23 cellular contexts compared by ENCODE assay signal in the genomic region with DNA sequence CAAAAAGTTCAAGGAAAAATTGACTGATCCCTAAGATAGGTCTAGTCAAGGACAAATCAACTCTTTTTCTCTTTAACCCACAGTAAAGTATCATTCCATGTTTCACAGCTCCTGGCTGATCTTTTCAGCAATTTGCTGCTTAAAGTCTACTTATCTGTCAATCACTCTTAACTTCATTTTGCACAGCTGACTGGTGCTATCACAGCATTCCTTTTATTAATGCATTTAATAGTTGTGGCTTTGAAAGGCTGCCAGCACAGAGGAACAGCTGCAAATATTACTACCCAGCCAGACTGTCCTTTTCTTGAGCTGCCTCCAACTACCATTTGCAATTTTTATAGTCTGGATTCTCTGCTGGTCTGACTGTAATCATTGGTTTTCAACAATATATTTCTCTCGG.
DNase-seq lines count a peak whose midpoint lies in the region; ATAC-seq and TF ChIP-seq lines count a peak whose summit lies in the region.
"Had no signal": no experiment of that assay in that cellular context is flagged by ENCODE, and none has a peak within 500 bp of the region (broad histone marks: within the 10 kb centered on the region; RNA-seq: fewer than 3 reads in every experiment).

No MANE protein-coding gene starts in this region.

- no peaks in the 10 kb centered on the region for H3K4me1 ChIP-seq in ovary (ENCODE audit: insufficient read depth)
- H3K4me1 ChIP-seq: A549, BLaER1, body of pancreas, suprapubic skin, vagina had no signal

- ATAC-seq in HG02678 (IDR thresholded peaks at IDR 0.05; ENCODE audit: unreplicated experiment) = no peak
- ATAC-seq: A549; activated T-cell treated with anti-CD3 and anti-CD28 coated beads, Interleukin-2, amount 50 U/mL, for 4 hours; body of pancreas; sciatic nerve had no signal

- TF ChIP-seq EP300 in ovary (IDR thresholded peaks at IDR 0.05) = no peak

- H3K27ac ChIP-seq in ovary = no peak overlapping the region
- H3K27ac ChIP-seq: A549, BLaER1, body of pancreas, coronary artery, RWPE1, suprapubic skin, vagina had no signal

- no peak overlapping the region for H3K4me3 ChIP-seq in fibroblast of villous mesenchyme (ENCODE audit: low read depth, low read length)
- H3K4me3 ChIP-seq in skeletal muscle cell (ENCODE audit: low read depth, low read length) = no peak overlapping the region
- no peak overlapping the region for H3K4me3 ChIP-seq in ovary
- H3K4me3 ChIP-seq: A549, BLaER1, body of pancreas, coronary artery, lung, suprapubic skin, vagina had no signal

- DNase-seq in NCI-H2196 (lab: John Stamatoyannopoulos, UW; ENCODE audit: unreplicated experiment) (peak; percentile 13), NCI-H2196 treated with DMSO at 0.1 percent for 48 hours (lab: John Stamatoyannopoulos, UW; ENCODE audit: unreplicated experiment) (no peak), amniotic epithelial cell (ENCODE audit: low read depth) (peak; percentile 44), fibroblast of villous mesenchyme (ENCODE audit: low read depth) (peak; percentile 6), skeletal muscle cell (ENCODE audit: low read depth) (peak; percentile 36), ovary (no peak), amygdala (lab: John Stamatoyannopoulos, UW) (no peak)
- DNase-seq: activated naive CD4-positive, alpha-beta T cell treated with Interleukin-2 at 50 U/mL for 16 hours; activated T-cell treated with anti-CD3 and anti-CD28 coated beads, Interleukin-2, amount 50 U/mL, for 4 hours; body of pancreas; Calu3; islet precursor cell; NCI-H2081; occipital lobe had no signal

- no peaks in the 10 kb centered on the region for H3K27me3 ChIP-seq in ovary
- H3K27me3 ChIP-seq: BLaER1, body of pancreas, suprapubic skin, vagina had no signal

- no peak for TF ChIP-seq CTCF in fibroblast of villous mesenchyme (IDR thresholded peaks at IDR 0.05; ENCODE audit: insufficient read depth, low read depth, low read length)
- no peak for TF ChIP-seq CTCF in ovary (IDR thresholded peaks at IDR 0.05)

- H3K9me3 ChIP-seq in ovary = no peaks in the 10 kb centered on the region
- H3K9me3 ChIP-seq: A549, BLaER1, body of pancreas, suprapubic skin, vagina had no signal

- H3K36me3 ChIP-seq in ovary = no peaks in the 10 kb centered on the region
- H3K36me3 ChIP-seq: BLaER1, suprapubic skin, vagina had no signal

- intact Hi-C loops in ovary (cut with DNase I) = no loop called here

- WGBS in ovary, 3 donors = 70 to 79% (median 77%) methylated on average over 1 of the region's 1 CpG

- TF ChIP-seq POLR2A in ovary (IDR thresholded peaks at IDR 0.05) = no peak

Comparison
In these comparisons a context has a peak if more than half of its experiments do, and no peak if none do; other contexts are left out.
1. DNase-seq: peak in NCI-H2196 (single experiment), amniotic epithelial cell (single experiment), fibroblast of villous mesenchyme (single experiment) and skeletal muscle cell (single experiment); none in NCI-H2196 treated with DMSO at 0.1 percent for 48 hours (single experiment), ovary (0 of 5) and amygdala (0 of 56).